Comparison of ENCODE assay signal across 18 cellular contexts in the genomic region with DNA sequence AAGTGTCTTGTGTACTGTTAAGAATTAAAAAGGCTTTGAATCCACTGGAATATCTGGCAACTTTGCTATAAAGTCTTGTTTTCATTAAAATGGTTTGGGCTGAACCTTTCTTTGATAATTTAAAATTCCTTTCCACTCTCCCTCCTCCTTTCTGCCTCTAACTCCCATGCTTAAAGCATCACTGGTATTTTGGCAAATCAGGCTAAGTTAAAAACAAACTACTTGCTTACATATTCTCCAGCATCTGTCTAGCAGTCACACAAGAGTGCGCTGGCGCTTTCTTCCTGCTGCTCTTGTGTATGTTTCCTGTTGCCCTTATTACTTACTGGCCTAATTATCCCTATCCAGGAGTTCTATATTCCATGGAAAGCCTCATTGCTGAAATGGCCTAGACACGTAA.
"Had no signal": no experiment of that assay in that cellular context is flagged by ENCODE, and none has a peak within 500 bp of the region (broad histone marks: within the 10 kb centered on the region; RNA-seq: fewer than 3 reads in every experiment).

No MANE protein-coding gene starts in this region.

- ATAC-seq: activated CD4-positive, CD25-positive, alpha-beta regulatory T cell treated with anti-CD3 and anti-CD28 coated beads, Interleukin-2, amount 50 U/mL, for 24 hours; activated CD8-positive, alpha-beta T cell treated with anti-CD3 and anti-CD28 coated beads, Interleukin-2, amount 10 ng/mL, durations not matched to agents 7 days and 5 days; activated naive CD8-positive, alpha-beta T cell treated with anti-CD3 and anti-CD28 coated beads, Interleukin-2, amount 50 U/mL, for 24 hours; naive thymus-derived CD8-positive, alpha-beta T cell; pancreas; sciatic nerve; stimulated activated naive B cell treated with anti-CD40 and anti-IgM and Interleukin-4, amounts not matched to agents 10 μg/mL and 1 μg/mL and 100 μg/mL, for 72 hours had no signal

- H3K4me3 ChIP-seq: colonic mucosa, hepatocyte, pancreas, tibial nerve had no signal

- H3K4me1 ChIP-seq: colonic mucosa, pancreas, tibial nerve had no signal

- H3K36me3 ChIP-seq: brain microvascular endothelial cell, colonic mucosa, pancreas, tibial nerve had no signal

- H3K27me3 ChIP-seq: brain microvascular endothelial cell, colonic mucosa, hepatocyte, pancreas, tibial nerve had no signal

- DNase-seq: activated CD4-positive, alpha-beta T cell treated with anti-CD3 and anti-CD28 coated beads, Interleukin-2, amount 10 ng/mL, durations not matched to agents 7 days and 5 days; activated CD8-positive, alpha-beta T cell treated with anti-CD3 and anti-CD28 coated beads, Interleukin-2, amount 10 ng/mL, durations not matched to agents 7 days and 5 days; activated naive CD4-positive, alpha-beta T cell treated with anti-CD3 and anti-CD28 coated beads for 36 hours; activated naive CD8-positive, alpha-beta T cell treated with anti-CD3 and anti-CD28 coated beads, Interleukin-2, amount 50 U/mL, for 24 hours; activated T-cell treated with anti-CD3 and anti-CD28 coated beads, Interleukin-2, amount 50 U/mL, for 24 hours; aorta; brain microvascular endothelial cell; colonic mucosa; erythroblast; mesendoderm; naive thymus-derived CD8-positive, alpha-beta T cell; pancreas; stimulated activated naive B cell treated with anti-CD40 and anti-IgM and Interleukin-4, amounts not matched to agents 10 μg/mL and 1 μg/mL and 100 μg/mL, for 72 hours; T1000 had no signal

- H3K9me3 ChIP-seq: colonic mucosa, pancreas, tibial nerve had no signal

- H3K27ac ChIP-seq: brain microvascular endothelial cell, colonic mucosa, hepatocyte, pancreas, tibial nerve had no signal

- H3K79me2 ChIP-seq: hepatocyte had no signal

- H3K4me2 ChIP-seq: hepatocyte had no signal

- H2AFZ ChIP-seq: hepatocyte had no signal
